In genomic region chr2:238921681-238922319, GRCh38 we compare ENCODE assay signal across 23 cellular contexts.
DNase-seq lines count a peak whose midpoint lies in the region; TF ChIP-seq lines count a peak whose summit lies in the region.
"Had no signal": no experiment of that assay in that cellular context is flagged by ENCODE, and none has a peak within 500 bp of the region (broad histone marks: within the 10 kb centered on the region; RNA-seq: fewer than 3 reads in every experiment).

No MANE protein-coding gene starts in this region.

- H3K4me2 ChIP-seq in osteoblast (ENCODE audit: insufficient read depth, low read length), result no peak overlapping the region
- H3K4me2 ChIP-seq: BLaER1 had no signal

- no peak overlapping the region for H2AFZ ChIP-seq in osteoblast (ENCODE audit: low read length)

- H3K79me2 ChIP-seq in osteoblast (ENCODE audit: insufficient read depth, low read length), result no peaks in the 10 kb centered on the region

- TF ChIP-seq EP300 in suprapubic skin (IDR thresholded peaks at IDR 0.05), result no peak

- DNase-seq in activated naive CD4-positive, alpha-beta T cell treated with anti-CD3 and anti-CD28 coated beads, Interleukin-2, amount 10 ng/mL, durations not matched to agents 7 days and 5 days, result peak; percentile 10
- no peak for DNase-seq in activated naive CD4-positive, alpha-beta T cell treated with anti-CD3 and anti-CD28 coated beads for 36 hours
- peak; percentile 59 for DNase-seq in coronary artery (ENCODE audit: low spot score)
- DNase-seq in osteoblast (ENCODE audit: insufficient read length, low spot score, missing footprints), result peak; percentile 74
- DNase-seq in suprapubic skin (ENCODE audit: low spot score in 2 of 2), result peak; percentile 52 to 54
- DNase-seq in NCI-H1417 (lab: John Stamatoyannopoulos, UW), result no peak
- DNase-seq in AG08396 (ENCODE audit: low spot score), result no peak
- no peak for DNase-seq in central memory CD4-positive, alpha-beta T cell
- DNase-seq: 8988T; CD4-positive, CD25-positive, alpha-beta regulatory T cell; DMS153; DND-41; HCEC 1CT; IMR-90; KG1; MG63; NCI-H1105 treated with DMSO at 0.1 percent for 48 hours; NCI-H2029; NCI-H446; NCI-H524 treated with DMSO at 0.1 percent for 48 hours; NCI-H774; Right ventricle myocardium superior had no signal

- intact Hi-C loops in activated naive CD4-positive, alpha-beta T cell treated with anti-CD3 and anti-CD28 coated beads for 36 hours (cut with micrococcal nuclease), result no loop called here

- H3K36me3 ChIP-seq in osteoblast (ENCODE audit: insufficient read depth, low read length), result no peaks in the 10 kb centered on the region
- no peaks in the 10 kb centered on the region for H3K36me3 ChIP-seq in suprapubic skin
- H3K36me3 ChIP-seq: BLaER1, MG63 had no signal

- H3K4me3 ChIP-seq in coronary artery, result no peak overlapping the region
- H3K4me3 ChIP-seq in osteoblast (ENCODE audit: insufficient read depth, low read length), result no peak overlapping the region
- no peak overlapping the region for H3K4me3 ChIP-seq in suprapubic skin
- H3K4me3 ChIP-seq: BLaER1, MG63 had no signal

- peaks cover 3% of the 10 kb centered on the region for H3K27me3 ChIP-seq in osteoblast (ENCODE audit: insufficient read depth, low read length)
- peaks cover 12% of the 10 kb centered on the region for H3K27me3 ChIP-seq in suprapubic skin
- H3K27me3 ChIP-seq: BLaER1, MG63 had no signal

- CTCF ChIA-PET in activated naive CD4-positive, alpha-beta T cell treated with anti-CD3 and anti-CD28 coated beads, Interleukin-2, amount 10 ng/mL, durations not matched to agents 7 days and 5 days (lab: Charles Lee), result no interaction called here
- CTCF ChIA-PET in activated naive CD4-positive, alpha-beta T cell treated with anti-CD3 and anti-CD28 coated beads for 36 hours (lab: Charles Lee), result no interaction called here

- peaks cover 23% of the 10 kb centered on the region for H3K27me3 Mint-ChIP-seq in activated naive CD4-positive, alpha-beta T cell treated with anti-CD3 and anti-CD28 coated beads, Interleukin-2, amount 10 ng/mL, durations not matched to agents 7 days and 5 days
- peaks cover 6% of the 10 kb centered on the region for H3K27me3 Mint-ChIP-seq in activated naive CD4-positive, alpha-beta T cell treated with anti-CD3 and anti-CD28 coated beads for 36 hours (ENCODE audit: low read depth)

- H3K4me1 ChIP-seq in osteoblast (ENCODE audit: insufficient read depth, low read length) (no peaks in the 10 kb centered on the region), suprapubic skin (no peaks in the 10 kb centered on the region)
- H3K4me1 ChIP-seq: BLaER1 had no signal

- no peak overlapping the region for H3K27ac Mint-ChIP-seq in activated naive CD4-positive, alpha-beta T cell treated with anti-CD3 and anti-CD28 coated beads, Interleukin-2, amount 10 ng/mL, durations not matched to agents 7 days and 5 days
- no peak overlapping the region for H3K27ac Mint-ChIP-seq in activated naive CD4-positive, alpha-beta T cell treated with anti-CD3 and anti-CD28 coated beads for 36 hours

- H3K36me3 Mint-ChIP-seq in activated naive CD4-positive, alpha-beta T cell treated with anti-CD3 and anti-CD28 coated beads, Interleukin-2, amount 10 ng/mL, durations not matched to agents 7 days and 5 days, result no peaks in the 10 kb centered on the region
- H3K36me3 Mint-ChIP-seq in activated naive CD4-positive, alpha-beta T cell treated with anti-CD3 and anti-CD28 coated beads for 36 hours (ENCODE audit: low read depth), result no peaks in the 10 kb centered on the region
- H3K36me3 Mint-ChIP-seq: CD4-positive, CD25-positive, alpha-beta regulatory T cell had no signal

- H3K27ac ChIP-seq in coronary artery (no peak overlapping the region), osteoblast (ENCODE audit: low read depth, low read length) (no peak overlapping the region), suprapubic skin (no peak overlapping the region)
- H3K27ac ChIP-seq: BLaER1 had no signal

- TF ChIP-seq POLR2A in suprapubic skin (IDR thresholded peaks at IDR 0.05), result no peak

- H3K9me3 ChIP-seq in osteoblast (ENCODE audit: low read depth, low read length) (no peaks in the 10 kb centered on the region), suprapubic skin (no peaks in the 10 kb centered on the region)
- H3K9me3 ChIP-seq: BLaER1, MG63 had no signal

- no peak overlapping the region for H3K4me3 Mint-ChIP-seq in activated naive CD4-positive, alpha-beta T cell treated with anti-CD3 and anti-CD28 coated beads, Interleukin-2, amount 10 ng/mL, durations not matched to agents 7 days and 5 days
- H3K4me3 Mint-ChIP-seq in activated naive CD4-positive, alpha-beta T cell treated with anti-CD3 and anti-CD28 coated beads for 36 hours, result no peak overlapping the region
- H3K4me3 Mint-ChIP-seq: CD4-positive, CD25-positive, alpha-beta regulatory T cell had no signal

- 75% methylated on average over 15 of the region's 15 CpGs for WGBS in suprapubic skin

- H3K4me1 Mint-ChIP-seq in activated naive CD4-positive, alpha-beta T cell treated with anti-CD3 and anti-CD28 coated beads, Interleukin-2, amount 10 ng/mL, durations not matched to agents 7 days and 5 days, result no peaks in the 10 kb centered on the region
- H3K4me1 Mint-ChIP-seq in activated naive CD4-positive, alpha-beta T cell treated with anti-CD3 and anti-CD28 coated beads for 36 hours (ENCODE audit: low read depth), result no peaks in the 10 kb centered on the region
- H3K4me1 Mint-ChIP-seq: CD4-positive, CD25-positive, alpha-beta regulatory T cell had no signal

- no peaks in the 10 kb centered on the region for H4K20me1 ChIP-seq in osteoblast (ENCODE audit: insufficient read depth, low read length)
- H4K20me1 ChIP-seq: BLaER1 had no signal

- no peaks in the 10 kb centered on the region for H3K9me3 Mint-ChIP-seq in activated naive CD4-positive, alpha-beta T cell treated with anti-CD3 and anti-CD28 coated beads, Interleukin-2, amount 10 ng/mL, durations not matched to agents 7 days and 5 days
- H3K9me3 Mint-ChIP-seq in activated naive CD4-positive, alpha-beta T cell treated with anti-CD3 and anti-CD28 coated beads for 36 hours, result no peaks in the 10 kb centered on the region

- no peak for TF ChIP-seq CTCF in coronary artery (IDR thresholded peaks at IDR 0.05)
- no peak for TF ChIP-seq CTCF in osteoblast (IDR thresholded peaks at IDR 0.05; ENCODE audit: extremely low read depth, low read depth, low read length)
- no peak for TF ChIP-seq CTCF in suprapubic skin (IDR thresholded peaks at IDR 0.05)

Comparison
In these comparisons a context has a peak if more than half of its experiments do, and no peak if none do; other contexts are left out.
1. DNase-seq: peak in activated naive CD4-positive, alpha-beta T cell treated with anti-CD3 and anti-CD28 coated beads, Interleukin-2, amount 10 ng/mL, durations not matched to agents 7 days and 5 days (single experiment), coronary artery (single experiment), osteoblast (single experiment) and suprapubic skin (2 of 2); none in activated naive CD4-positive, alpha-beta T cell treated with anti-CD3 and anti-CD28 coated beads for 36 hours (single experiment), NCI-H1417 (0 of 3), AG08396 (single experiment) and central memory CD4-positive, alpha-beta T cell (single experiment).